ENCODE assay signal across 17 cellular contexts in the genomic region with DNA sequence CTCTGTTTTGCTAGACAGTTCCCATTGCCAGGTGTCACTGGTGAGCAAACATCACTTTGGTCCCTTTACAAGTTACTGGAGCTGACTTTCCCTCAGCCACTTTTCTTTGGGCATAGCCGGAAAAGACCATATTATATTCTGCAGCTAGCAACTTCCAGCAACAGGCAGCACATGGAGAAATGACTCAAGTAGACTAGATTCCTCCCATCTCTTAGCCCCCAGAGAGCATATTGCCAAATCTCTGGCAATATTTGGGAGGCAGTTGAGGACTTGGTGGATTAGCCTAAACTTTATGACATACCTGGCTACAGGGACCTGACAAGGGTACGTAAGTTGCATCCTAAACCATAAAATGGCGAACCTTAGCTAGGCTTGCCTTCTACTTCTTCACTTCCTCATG.
"Had no signal": no experiment of that assay in that cellular context is flagged by ENCODE, and none has a peak within 500 bp of the region (broad histone marks: within the 10 kb centered on the region; RNA-seq: fewer than 3 reads in every experiment).

No MANE protein-coding gene starts in this region.

- H3K4me1 ChIP-seq: parathyroid adenoma, testis had no signal

- DNase-seq: activated CD4-positive, alpha-beta T cell treated with anti-CD3 and anti-CD28 coated beads for 1 hour; activated CD4-positive, alpha-beta T cell treated with anti-CD3 and anti-CD28 coated beads, Interleukin-2, amount 50 U/mL, for 4 hours; activated gamma-delta T cell treated with Interleukin-2 at 50 U/mL for 16 hours; caudate nucleus; effector memory CD8-positive, alpha-beta T cell; lower lobe of right lung; SW 1271; T-helper 2 cell; testis; upper lobe of left lung; WERI-Rb-1 had no signal

- H3K27ac ChIP-seq: lower lobe of right lung, parathyroid adenoma, testis, upper lobe of left lung, WERI-Rb-1 had no signal

- H3K27ac Mint-ChIP-seq: activated naive CD4-positive, alpha-beta T cell treated with anti-CD3 and anti-CD28 coated beads, Interleukin-2, amount 50 U/mL, for 72 hours; effector memory CD8-positive, alpha-beta T cell; mesothelial cell of epicardium; stimulated activated naive CD8-positive, alpha-beta T cell treated with anti-CD3 and anti-CD28 coated beads, Interleukin-15, Interleukin-2, amounts not matched to agents 100 ng/mL and 50 ng/mL, for 24 hours had no signal

- H3K27me3 ChIP-seq: testis, upper lobe of left lung had no signal

- H3K36me3 ChIP-seq: lower lobe of right lung, upper lobe of left lung, WERI-Rb-1 had no signal

- H3K36me3 Mint-ChIP-seq: activated naive CD4-positive, alpha-beta T cell treated with anti-CD3 and anti-CD28 coated beads, Interleukin-2, amount 50 U/mL, for 72 hours; mesothelial cell of epicardium had no signal

- H3K4me3 Mint-ChIP-seq: effector memory CD8-positive, alpha-beta T cell; mesothelial cell of epicardium; stimulated activated naive CD8-positive, alpha-beta T cell treated with anti-CD3 and anti-CD28 coated beads, Interleukin-15, Interleukin-2, amounts not matched to agents 100 ng/mL and 50 ng/mL, for 24 hours had no signal

- H3K27me3 Mint-ChIP-seq: effector memory CD8-positive, alpha-beta T cell; stimulated activated naive CD8-positive, alpha-beta T cell treated with anti-CD3 and anti-CD28 coated beads, Interleukin-15, Interleukin-2, amounts not matched to agents 100 ng/mL and 50 ng/mL, for 24 hours had no signal

- H3K9me3 ChIP-seq: lower lobe of right lung, testis, upper lobe of left lung had no signal

- ATAC-seq: activated naive CD4-positive, alpha-beta T cell treated with anti-CD3 and anti-CD28 coated beads, Interleukin-2, amount 50 U/mL, for 72 hours; effector memory CD8-positive, alpha-beta T cell had no signal

- H3K9me3 Mint-ChIP-seq: nephron had no signal

- H3K4me3 ChIP-seq: lower lobe of right lung, skin epidermis, testis, upper lobe of left lung had no signal
